13 cellular contexts compared by ENCODE assay signal in genomic region chr10:839550-840205, GRCh38.
"Had no signal": no experiment of that assay in that cellular context is flagged by ENCODE, and none has a peak within 500 bp of the region (broad histone marks: within the 10 kb centered on the region; RNA-seq: fewer than 3 reads in every experiment).

No MANE protein-coding gene starts in this region.

- H3K27ac ChIP-seq: cardiac muscle cell, neural progenitor cell, ovary, thoracic aorta had no signal

- H3K36me3 ChIP-seq: ovary had no signal

- DNase-seq: activated CD4-positive, alpha-beta T cell treated with anti-CD3 and anti-CD28 coated beads, Interleukin-2, amount 50 U/mL, for 4 hours; activated effector memory CD4-positive, alpha-beta T cell treated with Interleukin-2 at 50 U/mL for 16 hours; activated T-cell treated with anti-CD3 and anti-CD28 coated beads, Interleukin-2, amount 50 U/mL, for 1 hour; foreskin melanocyte; islet precursor cell; ovary; stimulated activated CD4-positive, alpha-beta T cell treated with anti-CD3 and anti-CD28 coated beads, Interleukin-2, amount 100 ng/mL, for 48 hours; stimulated activated CD8-positive, alpha-beta memory T cell treated with anti-CD3 and anti-CD28 coated beads, Interleukin-4, amount 100 ng/mL, for 48 hours; stimulated activated naive CD8-positive, alpha-beta T cell treated with anti-CD3 and anti-CD28 coated beads, Interleukin-15, amount 100 ng/mL, for 72 hours had no signal

- H3K27me3 ChIP-seq: cardiac muscle cell, neural progenitor cell, ovary had no signal

- ATAC-seq: activated naive CD4-positive, alpha-beta T cell treated with anti-CD3 and anti-CD28 coated beads, Interleukin-2, amount 50 U/mL, for 72 hours; stimulated activated naive CD8-positive, alpha-beta T cell treated with anti-CD3 and anti-CD28 coated beads, Interleukin-15, amount 100 ng/mL, for 72 hours had no signal

- H3K4me1 ChIP-seq: neural progenitor cell had no signal

- H3K4me3 ChIP-seq: cardiac muscle cell, neural progenitor cell, ovary, thoracic aorta had no signal

- H3K9me3 ChIP-seq: ovary, thoracic aorta had no signal
